Comparison of ENCODE assay signal across 10 cellular contexts in genomic region chr22:28711820-28712777, GRCh38. TPM values are rescaled to one million over a fixed set of nuclear protein-coding genes. Genes with fewer than 3 reads are reported as not detected.
DNase-seq lines count a peak whose midpoint lies in the region; ATAC-seq, FAIRE-seq and TF ChIP-seq lines count a peak whose summit lies in the region.
"Had no signal": no experiment of that assay in that cellular context is flagged by ENCODE, and none has a peak within 500 bp of the region (broad histone marks: within the 10 kb centered on the region; RNA-seq: fewer than 3 reads in every experiment).

No MANE protein-coding gene starts in this region.

- H4K20me1 ChIP-seq in endothelial cell of umbilical vein (replicated peaks; ENCODE audit: control insufficient read depth, extremely low read depth, insufficient read depth, low read length): no peaks in the 10 kb centered on the region

- POLR2A ChIA-PET in endothelial cell of umbilical vein (lab: Charles Lee): no interaction called here

- no peaks in the 10 kb centered on the region for H3K9me3 Mint-ChIP-seq in activated naive CD4-positive, alpha-beta T cell treated with anti-CD3 and anti-CD28 coated beads, Interleukin-2, amount 50 U/mL, for 72 hours

- peak overlapping the region; percentile 78 for H3K9ac ChIP-seq in endothelial cell of umbilical vein (replicated peaks; ENCODE audit: extremely low read depth, insufficient read depth, low read length)

- ATAC-seq in HG03457 (IDR thresholded peaks at IDR 0.05; ENCODE audit: unreplicated experiment): no peak
- no peak for ATAC-seq in activated naive CD4-positive, alpha-beta T cell treated with anti-CD3 and anti-CD28 coated beads, Interleukin-2, amount 50 U/mL, for 72 hours
- ATAC-seq: activated CD8-positive, alpha-beta T cell treated with anti-CD3 and anti-CD28 coated beads, Interleukin-2, amount 10 ng/mL, durations not matched to agents 7 days and 5 days had no signal

- FAIRE-seq in endothelial cell of umbilical vein (lab: Jason Lieb, UNC): no peak

- H3K36me3 Mint-ChIP-seq in activated naive CD4-positive, alpha-beta T cell treated with anti-CD3 and anti-CD28 coated beads, Interleukin-2, amount 50 U/mL, for 72 hours: peaks cover 5 to 32% of the 10 kb centered on the region in 2 donors

- H3K79me2 ChIP-seq in endothelial cell of umbilical vein (ENCODE audit: control insufficient read depth, insufficient read depth, low read length): no peaks in the 10 kb centered on the region

- H3K4me2 ChIP-seq in endothelial cell of umbilical vein (ENCODE audit: insufficient read depth, low read length): peak overlapping the region; percentile 8

- peaks cover 35% of the 10 kb centered on the region for H3K4me1 ChIP-seq in endothelial cell of umbilical vein (ENCODE audit: control insufficient read depth, extremely low read depth, insufficient read depth, low read length)

- no peak overlapping the region for H3K27ac Mint-ChIP-seq in activated naive CD4-positive, alpha-beta T cell treated with anti-CD3 and anti-CD28 coated beads, Interleukin-2, amount 50 U/mL, for 72 hours
- H3K27ac Mint-ChIP-seq: activated CD8-positive, alpha-beta T cell treated with anti-CD3 and anti-CD28 coated beads, Interleukin-2, amount 10 ng/mL, durations not matched to agents 7 days and 5 days had no signal

- CTCF ChIA-PET in endothelial cell of umbilical vein (lab: Charles Lee): interaction anchor here (0.6 to 2.1 kb wide), 4 partner anchors 38 to 111 kb away, joined by 3 to 6 read pairs (median 4); no protein-coding TSS in a partner anchor

- intact Hi-C loops in endothelial cell of umbilical vein (cut with micrococcal nuclease) (loop anchor here (1.0 to 2.0 kb wide), 3 partner anchors 30 to 87 kb away; partner anchors contain the start of genes CCDC117 and HSCB), head of caudate nucleus (cut with DNase I) (no loop called here)

- no peak for TF ChIP-seq POLR2A in endothelial cell of umbilical vein (IDR thresholded peaks at IDR 0.05; ENCODE audit: low read depth, low read length)

- no peaks in the 10 kb centered on the region for H3K9me3 ChIP-seq in endothelial cell of umbilical vein (replicated peaks; ENCODE audit: control insufficient read depth, insufficient read depth, low read length)

- H3K9me1 ChIP-seq in endothelial cell of umbilical vein (replicated peaks; ENCODE audit: control insufficient read depth, extremely low read depth, insufficient read depth, low read length): no peaks in the 10 kb centered on the region

- peak overlapping the region; percentile 33 for H2AFZ ChIP-seq in endothelial cell of umbilical vein (ENCODE audit: low read depth, low read length)

- H3K4me3 ChIP-seq in AG09309 (ENCODE audit: control insufficient read depth, low read depth, low read length): no peak overlapping the region
- H3K4me3 ChIP-seq in endothelial cell of umbilical vein (replicated peaks in 1 of 3; ENCODE audit: insufficient read depth in 1 of 3, low read depth in 1 of 3, low read length in 3 of 3): no peak overlapping the region

- H3K27me3 ChIP-seq in endothelial cell of umbilical vein (ENCODE audit: control insufficient read depth in 2 of 2, insufficient read depth in 2 of 2, low read length in 2 of 2): no peaks in the 10 kb centered on the region

- no TSS peak for BruUV-seq in endothelial cell of umbilical vein (replicated peaks; lab: Mats Ljungman, UMichigan)

- dilution Hi-C loops in endothelial cell of umbilical vein (cut with MboI; ENCODE audit: extremely low pct_ligation_motif_present, low sequenced_read_pairs): no loop called here

- no peaks in the 10 kb centered on the region for H3K36me3 ChIP-seq in endothelial cell of umbilical vein (ENCODE audit: control insufficient read depth in 2 of 2, extremely low read depth in 1 of 2, insufficient read depth in 2 of 2, low read length in 2 of 2)

- DNase-seq in AG09309 (ENCODE audit: low read depth): peak; percentile 95
- DNase-seq in NOMO-1 treated with dmso at 0.1 percent for 144 hours (lab: John Stamatoyannopoulos, UW; ENCODE audit: unreplicated experiment): peak; percentile 1
- DNase-seq in endothelial cell of umbilical vein (ENCODE audit: low read depth, low spot score): peak; percentile 55
- DNase-seq in myocyte (ENCODE audit: low read depth): peak; percentile 76
- DNase-seq in activated naive CD4-positive, alpha-beta T cell treated with anti-CD3 and anti-CD28 coated beads, Interleukin-2, amount 50 U/mL, for 72 hours (ENCODE audit: low spot score in 2 of 2): no peak
- DNase-seq in head of caudate nucleus: no peak
- no peak for DNase-seq in NCI-H748 (lab: John Stamatoyannopoulos, UW; ENCODE audit: unreplicated experiment)
- DNase-seq: activated CD8-positive, alpha-beta T cell treated with anti-CD3 and anti-CD28 coated beads, Interleukin-2, amount 10 ng/mL, durations not matched to agents 7 days and 5 days; DND-41 had no signal

- TF ChIP-seq CTCF in AG09309 (IDR thresholded peaks at IDR 0.05; ENCODE audit: control insufficient read depth, insufficient read depth, low read depth, low read length, missing control alignments): peak; percentile 35
- no peak for TF ChIP-seq CTCF in endothelial cell of umbilical vein (IDR thresholded peaks at IDR 0.05; ENCODE audit: extremely low read depth in 1 of 2, insufficient read depth in 1 of 2, low read depth in 1 of 2, low read length in 2 of 2)

- H3K27ac ChIP-seq in endothelial cell of umbilical vein (ENCODE audit: insufficient read depth, low read depth, low read length): peak overlapping the region; percentile 96

TF ChIP-seq in endothelial cell of umbilical vein, 7 proteins besides CTCF, POLR2A, EP300 and RAD21:
- TF ChIP-seq MYC (IDR thresholded peaks at IDR 0.05; ENCODE audit: low read depth, low read length) (no peak), FOS (IDR thresholded peaks at IDR 0.05; ENCODE audit: borderline replicate concordance, insufficient read depth, low read length) (no peak), JUN (IDR thresholded peaks at IDR 0.05; ENCODE audit: borderline replicate concordance, insufficient read depth, insufficient read length, low read depth) (no peak), GATA2 (IDR thresholded peaks at IDR 0.05; ENCODE audit: insufficient read depth, insufficient read length, low read depth, low read length) (no peak), MAX (IDR thresholded peaks at IDR 0.05; ENCODE audit: insufficient read depth, insufficient read length) (no peak), POLR2AphosphoS5 (IDR thresholded peaks at IDR 0.05; ENCODE audit: insufficient read depth, low read depth, low read length) (no peak), EZH2 (IDR thresholded peaks at IDR 0.05; ENCODE audit: borderline replicate concordance, low read depth, low read length, severe bottlenecking) (no peak)

RNA-seq across cellular contexts. Expression of gene CHEK2, which starts 29.5 kb away (rescaled TPM):
- total RNA-seq in endothelial cell of umbilical vein (24.6 and 27.4 TPM in 2 replicates), myocyte (6.6 and 10.9 TPM in 2 replicates)
- 24.9 and 31.8 TPM in 2 replicates for polyA plus RNA-seq in endothelial cell of umbilical vein
- 26.5 and 28.2 TPM in 2 replicates for polyA plus RNA-seq in endothelial cell of umbilical vein (2011; cell fraction: cytosol; rRNA removed)
- 48.2 TPM in 2 replicates for polyA plus RNA-seq in endothelial cell of umbilical vein (2011; cell fraction: nucleus; rRNA removed)
- polyA plus RNA-seq in endothelial cell of umbilical vein (2012): 12.9 and 14.9 TPM in 2 replicates
- polyA minus RNA-seq in endothelial cell of umbilical vein: 14.6 and 15.2 TPM in 2 replicates
- 32.1 TPM for polyA minus RNA-seq in endothelial cell of umbilical vein (2011; cell fraction: cytosol; rRNA and poly(A)+ RNA removed)
- 9.8 and 13.7 TPM in 2 replicates for polyA minus RNA-seq in endothelial cell of umbilical vein (2011; cell fraction: nucleus; rRNA and poly(A)+ RNA removed)
- 5.3 TPM for polyA plus RNA-seq in myocyte (2012)
- total RNA-seq in activated naive CD4-positive, alpha-beta T cell treated with anti-CD3 and anti-CD28 coated beads, Interleukin-2, amount 50 U/mL, for 72 hours: 10 to 100 TPM; 28.7 to 51.2 TPM

RNA-seq across cellular contexts. Expression of gene HSCB, which starts 29.7 kb away (rescaled TPM):
- 14.1 and 20.3 TPM in 2 replicates for total RNA-seq in endothelial cell of umbilical vein
- polyA plus RNA-seq in endothelial cell of umbilical vein: 13.8 and 18.4 TPM in 2 replicates
- polyA plus RNA-seq in endothelial cell of umbilical vein (2011; cell fraction: cytosol; rRNA removed): 16.9 and 21.1 TPM in 2 replicates
- 4.1 and 4.5 TPM in 2 replicates for polyA plus RNA-seq in endothelial cell of umbilical vein (2011; cell fraction: nucleus; rRNA removed)
- 14.0 and 16.5 TPM in 2 replicates for polyA plus RNA-seq in endothelial cell of umbilical vein (2012)
- 5.9 and 6.8 TPM in 2 replicates for polyA minus RNA-seq in endothelial cell of umbilical vein
- 3.2 TPM for polyA minus RNA-seq in endothelial cell of umbilical vein (2011; cell fraction: cytosol; rRNA and poly(A)+ RNA removed)
- polyA minus RNA-seq in endothelial cell of umbilical vein (2011; cell fraction: nucleus; rRNA and poly(A)+ RNA removed): 3.7 and 4.8 TPM in 2 replicates
- 15.6 and 20.8 TPM in 2 replicates for total RNA-seq in myocyte
- 11.9 TPM for polyA plus RNA-seq in myocyte (2012)
- total RNA-seq in activated naive CD4-positive, alpha-beta T cell treated with anti-CD3 and anti-CD28 coated beads, Interleukin-2, amount 50 U/mL, for 72 hours: 10 to 100 TPM; 19.6 to 20.4 TPM

RNA-seq across cellular contexts. Expression of gene TTC28, which starts 32.5 kb away (rescaled TPM):
- total RNA-seq in endothelial cell of umbilical vein: 45.7 and 51.1 TPM in 2 replicates
- 16.5 and 16.6 TPM in 2 replicates for polyA plus RNA-seq in endothelial cell of umbilical vein
- 9.3 and 9.4 TPM in 2 replicates for polyA plus RNA-seq in endothelial cell of umbilical vein (2011; cell fraction: cytosol; rRNA removed)
- polyA plus RNA-seq in endothelial cell of umbilical vein (2011; cell fraction: nucleus; rRNA removed): 39.4 and 48.6 TPM in 2 replicates
- 11.9 and 12.4 TPM in 2 replicates for polyA plus RNA-seq in endothelial cell of umbilical vein (2012)
- polyA minus RNA-seq in endothelial cell of umbilical vein: 42.0 and 58.8 TPM in 2 replicates
- 9.4 TPM for polyA minus RNA-seq in endothelial cell of umbilical vein (2011; cell fraction: cytosol; rRNA and poly(A)+ RNA removed)
- polyA minus RNA-seq in endothelial cell of umbilical vein (2011; cell fraction: nucleus; rRNA and poly(A)+ RNA removed): 162 and 166 TPM in 2 replicates
- total RNA-seq in myocyte: 3.2 and 5.9 TPM in 2 replicates
- polyA plus RNA-seq in myocyte (2012): 7.4 TPM
- 1 to 10 TPM in 1 of 2 donors, under 1 TPM in 1; 0.66 to 8.5 TPM for total RNA-seq in activated naive CD4-positive, alpha-beta T cell treated with anti-CD3 and anti-CD28 coated beads, Interleukin-2, amount 50 U/mL, for 72 hours

Comparison
In these comparisons a context has a peak if more than half of its experiments do, and no peak if none do; other contexts are left out.
1. DNase-seq: peak in AG09309 (single experiment), NOMO-1 treated with dmso at 0.1 percent for 144 hours (single experiment), endothelial cell of umbilical vein (single experiment) and myocyte (single experiment); none in activated naive CD4-positive, alpha-beta T cell treated with anti-CD3 and anti-CD28 coated beads, Interleukin-2, amount 50 U/mL, for 72 hours (0 of 2), head of caudate nucleus (0 of 42) and NCI-H748 (single experiment).